Comparison of ENCODE assay signal across 8 cellular contexts in genomic region chr1:44405804-44406743, GRCh38. TPM values are rescaled to one million over a fixed set of nuclear protein-coding genes. Genes with fewer than 3 reads are reported as not detected.
DNase-seq lines count a peak whose midpoint lies in the region; ATAC-seq and TF ChIP-seq lines count a peak whose summit lies in the region.

No MANE protein-coding gene starts in this region.

- H4K91ac ChIP-seq in trophoblast cell (ENCODE audit: low read depth, low read length): no peak overlapping the region

- no peaks in the 10 kb centered on the region for H3K9me3 Mint-ChIP-seq in activated CD8-positive, alpha-beta T cell treated with anti-CD3 and anti-CD28 coated beads for 36 hours

- H2AFZ ChIP-seq in ACC112 (ENCODE audit: low read length, unreplicated experiment) (peak overlapping the region; percentile 82), trophoblast cell (ENCODE audit: insufficient read depth, low read length, poor library complexity) (no peak overlapping the region)

- no peak overlapping the region for H2BK5ac ChIP-seq in trophoblast cell (ENCODE audit: low read depth, low read length, poor library complexity)

- peaks cover 52% of the 10 kb centered on the region for H3K27me3 Mint-ChIP-seq in activated CD8-positive, alpha-beta T cell treated with anti-CD3 and anti-CD28 coated beads for 36 hours

- no peaks in the 10 kb centered on the region for H3K9me3 ChIP-seq in trophoblast cell (ENCODE audit: insufficient read depth, low read depth, low read length)

- H4K12ac ChIP-seq in trophoblast cell (ENCODE audit: low read depth, low read length): no peak overlapping the region

- H3K4ac ChIP-seq in trophoblast cell (ENCODE audit: low read depth, low read length): no peak overlapping the region

- DNase-seq in HEK293T (ENCODE audit: extremely low spot score) (peak; percentile 34), foreskin fibroblast (peak in 1 of 2 donors; percentile 41), trophoblast cell (no peak), NCI-H1694 treated with DMSO at 0.1 percent for 48 hours (lab: John Stamatoyannopoulos, UW) (no peak)
- peak; percentile 63 for DNase-seq in activated CD8-positive, alpha-beta T cell treated with anti-CD3 and anti-CD28 coated beads for 36 hours

- H3K4me3 Mint-ChIP-seq in activated CD8-positive, alpha-beta T cell treated with anti-CD3 and anti-CD28 coated beads for 36 hours: peak overlapping the region; percentile 76

- no peaks in the 10 kb centered on the region for H3K36me3 Mint-ChIP-seq in activated CD8-positive, alpha-beta T cell treated with anti-CD3 and anti-CD28 coated beads for 36 hours (ENCODE audit: low read depth)

- H3K9ac ChIP-seq in trophoblast cell (ENCODE audit: low read length): no peak overlapping the region

- no peaks in the 10 kb centered on the region for H3K79me1 ChIP-seq in trophoblast cell (ENCODE audit: low read length)

- H3K14ac ChIP-seq in trophoblast cell (ENCODE audit: low read length): no peak overlapping the region

- peaks cover 12% of the 10 kb centered on the region for H3K4me1 Mint-ChIP-seq in activated CD8-positive, alpha-beta T cell treated with anti-CD3 and anti-CD28 coated beads for 36 hours (ENCODE audit: low read depth)

- H3K27ac ChIP-seq in ACC112 (ENCODE audit: low read depth, low read length) (no peak overlapping the region), trophoblast cell (ENCODE audit: low read depth, low read length) (no peak overlapping the region)

- TF ChIP-seq CTCF in activated CD8-positive, alpha-beta T cell treated with anti-CD3 and anti-CD28 coated beads for 36 hours (IDR thresholded peaks at IDR 0.05): no peak
- no peak for TF ChIP-seq CTCF in foreskin fibroblast (IDR thresholded peaks at IDR 0.05; ENCODE audit: low read depth, low read length)

- H3K36me3 ChIP-seq in ACC112 (ENCODE audit: insufficient read depth, low read length) (no peaks in the 10 kb centered on the region), trophoblast cell (ENCODE audit: control insufficient read depth in 1 of 2, insufficient read depth in 2 of 2, low read length in 2 of 2) (no peaks in the 10 kb centered on the region)

- H3K4me1 ChIP-seq in ACC112 (ENCODE audit: control insufficient read depth, insufficient read depth, low read length, unreplicated experiment) (peaks cover 14% of the 10 kb centered on the region), trophoblast cell (ENCODE audit: control insufficient read depth in 1 of 2, insufficient read depth in 2 of 2, low read length in 2 of 2) (peaks cover 9 to 20% of the 10 kb centered on the region in 2 experiments)

- H3K27ac Mint-ChIP-seq in activated CD8-positive, alpha-beta T cell treated with anti-CD3 and anti-CD28 coated beads for 36 hours: no peak overlapping the region

- no peak overlapping the region for H2BK12ac ChIP-seq in trophoblast cell (ENCODE audit: low read length)

- no peak overlapping the region for H3K23ac ChIP-seq in trophoblast cell (ENCODE audit: low read length)

- H3K4me3 ChIP-seq in ACC112 (ENCODE audit: low read depth, low read length) (peak overlapping the region; percentile 74), foreskin fibroblast (ENCODE audit: low read depth in 1 of 2, low read length in 2 of 2) (peak overlapping the region; percentile 41 to 47), trophoblast cell (ENCODE audit: low read depth, low read length) (peak overlapping the region; percentile 69)

- peak overlapping the region; percentile 91 for H3K4me2 ChIP-seq in trophoblast cell (ENCODE audit: low read length)

- peak; percentile 69 for ATAC-seq in activated CD8-positive, alpha-beta T cell treated with anti-CD3 and anti-CD28 coated beads for 36 hours
- ATAC-seq in GM19035 (IDR thresholded peaks at IDR 0.05; ENCODE audit: unreplicated experiment) (no peak), GM18517 (IDR thresholded peaks at IDR 0.05; ENCODE audit: unreplicated experiment) (no peak)

- CTCF ChIA-PET in HEK293T (lab: Yijun Ruan, JAX): no interaction called here
- CTCF ChIA-PET in activated CD8-positive, alpha-beta T cell treated with anti-CD3 and anti-CD28 coated beads for 36 hours (lab: Charles Lee): no interaction called here

- H4K8ac ChIP-seq in trophoblast cell (ENCODE audit: low read depth, low read length): no peak overlapping the region

- intact Hi-C loops in activated CD8-positive, alpha-beta T cell treated with anti-CD3 and anti-CD28 coated beads for 36 hours (cut with micrococcal nuclease): no loop called here

- no peak overlapping the region for H2BK120ac ChIP-seq in trophoblast cell (ENCODE audit: insufficient read depth, low read length, poor library complexity)

- H3K18ac ChIP-seq in trophoblast cell (ENCODE audit: low read length): no peak overlapping the region

- WGBS in trophoblast cell (ENCODE audit: extremely low coverage, insufficient coverage, insufficient read length): no CpG with 5 or more reads among the region's 67 CpGs

- POLR2A ChIA-PET in HEK293T (lab: Yijun Ruan, JAX): interaction anchor here (1.3 kb wide), 1 partner anchor 10 kb away, joined by 8 read pairs; no protein-coding TSS in a partner anchor
- POLR2A ChIA-PET in activated CD8-positive, alpha-beta T cell treated with anti-CD3 and anti-CD28 coated beads for 36 hours (lab: Charles Lee): interaction anchor here (0.6 kb wide), 1 partner anchor 156 kb away, joined by 3 read pairs; no protein-coding TSS in a partner anchor

- no peak overlapping the region for H2AK5ac ChIP-seq in trophoblast cell (ENCODE audit: low read length)

- H3K79me2 ChIP-seq in ACC112 (ENCODE audit: control insufficient read depth, insufficient read depth, low read length, unreplicated experiment) (no peaks in the 10 kb centered on the region), trophoblast cell (ENCODE audit: control insufficient read depth, insufficient read depth, low read length, poor library complexity) (no peaks in the 10 kb centered on the region)

- peaks cover 84% of the 10 kb centered on the region for H3K27me3 ChIP-seq in ACC112 (ENCODE audit: insufficient read depth, low read length)
- H3K27me3 ChIP-seq in trophoblast cell (ENCODE audit: insufficient read depth, low read length): peaks cover 44% of the 10 kb centered on the region

TF ChIP-seq in HEK293T, 16 proteins besides CTCF, POLR2A, EP300 and RAD21:
- TF ChIP-seq L3MBTL2 (conservative IDR thresholded peaks at IDR 0.05): peak; percentile 42
- TF ChIP-seq SUZ12 (IDR thresholded peaks at IDR 0.05): no peak

RNA-seq across cellular contexts. Expression of gene RNF220, which starts 1.0 kb away (rescaled TPM):
- 10 to 100 TPM; 71.9 to 79.1 TPM for total RNA-seq in activated CD8-positive, alpha-beta T cell treated with anti-CD3 and anti-CD28 coated beads for 36 hours
- polyA plus RNA-seq in trophoblast cell (2013): 44.6 and 48.5 TPM in 2 replicates

RNA-seq across cellular contexts. Expression of gene ERI3, which starts 51.0 kb away (rescaled TPM):
- 10 to 100 TPM; 42.3 to 43.3 TPM for total RNA-seq in activated CD8-positive, alpha-beta T cell treated with anti-CD3 and anti-CD28 coated beads for 36 hours
- polyA plus RNA-seq in trophoblast cell (2013): 32.7 and 33.3 TPM in 2 replicates

Comparison
In these comparisons a context has a peak if more than half of its experiments do, and no peak if none do; other contexts are left out.
1. DNase-seq: peak in HEK293T (single experiment) and activated CD8-positive, alpha-beta T cell treated with anti-CD3 and anti-CD28 coated beads for 36 hours (single experiment); none in trophoblast cell (0 of 2) and NCI-H1694 treated with DMSO at 0.1 percent for 48 hours (single experiment).
2. Peak in every context shown above with its lines, with median percentiles within 50 percentile points of each other: H3K4me3 ChIP-seq.